21 cellular contexts compared by ENCODE assay signal in the genomic region with DNA sequence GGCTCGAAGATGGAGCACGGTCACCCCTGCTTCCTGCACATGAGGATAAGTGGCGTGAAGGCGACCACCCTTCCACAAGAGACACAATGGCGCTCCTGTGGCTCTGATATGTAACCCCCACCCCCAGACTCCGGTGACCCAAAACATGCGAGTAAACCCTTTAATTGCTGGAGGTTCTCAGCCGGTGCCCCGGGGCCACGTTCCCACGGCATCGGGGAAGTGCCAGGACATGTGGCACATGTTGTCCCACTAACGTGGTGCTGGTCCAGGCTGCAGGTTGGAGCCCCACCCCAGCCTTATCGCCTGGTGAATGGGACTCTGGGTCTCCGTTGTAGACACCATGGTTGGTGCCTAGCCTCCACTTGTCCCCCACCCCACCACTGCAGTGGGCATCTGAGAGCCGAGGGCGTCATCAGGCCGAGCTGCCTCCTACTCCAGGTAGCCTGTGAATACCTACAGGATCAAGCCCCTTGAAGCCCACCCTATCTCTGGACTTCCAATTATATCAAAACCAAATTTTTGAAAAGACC.
DNase-seq lines count a peak whose midpoint lies in the region; ATAC-seq, FAIRE-seq and TF ChIP-seq lines count a peak whose summit lies in the region.
"Had no signal": no experiment of that assay in that cellular context is flagged by ENCODE, and none has a peak within 500 bp of the region (broad histone marks: within the 10 kb centered on the region; RNA-seq: fewer than 3 reads in every experiment).

No MANE protein-coding gene starts in this region.

- 84% methylated on average over 18 of the region's 18 CpGs for WGBS in liver
- 96% methylated on average over 8 of the region's 18 CpGs for WGBS in HepG2 (ENCODE audit: low lambda C conversion rate)

- no peak overlapping the region for H3K4me2 ChIP-seq in HepG2 (ENCODE audit: low read depth, low read length)

- no peak for TF ChIP-seq RAD21 in liver (IDR thresholded peaks at IDR 0.05)
- TF ChIP-seq RAD21 in HepG2 (CRISPR knock-in tag; IDR thresholded peaks at IDR 0.05) = no peak

- TF ChIP-seq CTCF in liver (IDR thresholded peaks at IDR 0.05; ENCODE audit: low read depth, low read length, missing input control) (no peak), HepG2 (CRISPR knock-in tag; IDR thresholded peaks at IDR 0.05) (no peak), tibial artery (IDR thresholded peaks at IDR 0.05) (no peak)

- H2AFZ ChIP-seq in HepG2 (ENCODE audit: low read length) = no peak overlapping the region

- in situ Hi-C loops in HepG2 (cut with HindIII; ENCODE audit: extremely low pct_ligation_motif_present, low pct_unique_long_range_greater_than_20kb) = no loop called here

- H3K4me1 ChIP-seq in liver (ENCODE audit: control insufficient read depth in 4 of 4, insufficient read depth in 4 of 4, low read length in 3 of 4) (peaks cover 18 to 57% (median 40%) of the 10 kb centered on the region in 4 donors), HepG2 (ENCODE audit: insufficient read depth, low read length) (peaks cover 30% of the 10 kb centered on the region), mucosa of rectum (ENCODE audit: control insufficient read depth in 2 of 2, insufficient read depth in 2 of 2, low read length in 2 of 2) (peaks cover 10 to 20% of the 10 kb centered on the region in 2 donors), tibial artery (peaks cover 0 to 43% (median 36%) of the 10 kb centered on the region in 4 donors)

- no peak overlapping the region for H3K4me3 Mint-ChIP-seq in dendritic cell treated with granulocyte-macrophage colony-stimulating factor and Interleukin-4, amounts not matched to agents 40 ng/mL and 50 ng/mL, for 4 days
- H3K4me3 Mint-ChIP-seq: CD4-positive, alpha-beta memory T cell had no signal

- FAIRE-seq in HepG2 (lab: Jason Lieb, UNC) = no peak
- FAIRE-seq: G401.6, GM12892, GM19239, RCC 7860 had no signal

- H3K9me3 ChIP-seq in liver (ENCODE audit: control insufficient read depth in 4 of 4, low read length in 3 of 4) (no peaks in the 10 kb centered on the region), HepG2 (ENCODE audit: low read length) (no peaks in the 10 kb centered on the region), mucosa of rectum (ENCODE audit: control insufficient read depth in 2 of 2, low read length in 2 of 2) (no peaks in the 10 kb centered on the region), tibial artery (no peaks in the 10 kb centered on the region)

- H3K79me2 ChIP-seq in HepG2 (ENCODE audit: insufficient read depth, low read length) = no peaks in the 10 kb centered on the region

- H4K20me1 ChIP-seq in HepG2 (ENCODE audit: insufficient read depth, low read length) = no peaks in the 10 kb centered on the region

- H3K27ac ChIP-seq in liver (ENCODE audit: low read depth in 1 of 2, low read length in 2 of 2) (peak overlapping the region; percentile 80 to 94), HepG2 (ENCODE audit: extremely low read length, insufficient read depth, low read length) (no peak overlapping the region), mucosa of rectum (ENCODE audit: low read depth in 2 of 2, low read length in 2 of 2) (peak overlapping the region; percentile 43 to 66), tibial artery (peak overlapping the region; percentile 36 to 61)

- no TSS peak for BruUV-seq in HepG2 (replicated peaks; lab: Mats Ljungman, UMichigan)

- peaks cover 72% of the 10 kb centered on the region for H3K4me1 Mint-ChIP-seq in dendritic cell treated with granulocyte-macrophage colony-stimulating factor and Interleukin-4, amounts not matched to agents 40 ng/mL and 50 ng/mL, for 4 days (ENCODE audit: low read depth)

- TF ChIP-seq EP300 in HepG2 (IDR thresholded peaks at IDR 0.05; ENCODE audit: low read depth in 2 of 2, low read length in 2 of 2) (no peak), HepG2 (CRISPR knock-in tag; IDR thresholded peaks at IDR 0.05; ENCODE audit: borderline replicate concordance) (no peak)

- H3K27me3 ChIP-seq in liver (ENCODE audit: control insufficient read depth in 4 of 4, insufficient read depth in 4 of 4, low read length in 3 of 4) (no peaks in the 10 kb centered on the region), HepG2 (ENCODE audit: control insufficient read depth in 1 of 2, insufficient read depth in 2 of 2, low read length in 2 of 2) (0 out of 5 replicates have a peak, but pooled peaks cover 0 to 4% of the 10 kb centered on the region in 2 experiments), mucosa of rectum (ENCODE audit: control insufficient read depth in 2 of 2, insufficient read depth in 2 of 2, low read length in 2 of 2) (no peaks in the 10 kb centered on the region), tibial artery (no peaks in the 10 kb centered on the region)

- no peak overlapping the region for H3K4me3 ChIP-seq in liver (ENCODE audit: low read depth in 1 of 3, low read length in 3 of 3)
- H3K4me3 ChIP-seq in HepG2 (replicated peaks in 1 of 3; ENCODE audit: insufficient read depth in 1 of 3, low read depth in 2 of 3, low read length in 3 of 3) = no peak overlapping the region
- H3K4me3 ChIP-seq in mucosa of rectum (ENCODE audit: low read length in 2 of 2) = no peak overlapping the region
- H3K4me3 ChIP-seq in tibial artery = no peak overlapping the region
- H3K4me3 ChIP-seq: GM23248 had no signal

- ATAC-seq in HepG2 (no peak), HG02885 (IDR thresholded peaks at IDR 0.05; ENCODE audit: poor library complexity, unreplicated experiment) (no peak)

- H3K27ac Mint-ChIP-seq in dendritic cell treated with granulocyte-macrophage colony-stimulating factor and Interleukin-4, amounts not matched to agents 40 ng/mL and 50 ng/mL, for 4 days = peak overlapping the region; percentile 43
- H3K27ac Mint-ChIP-seq: CD4-positive, alpha-beta memory T cell had no signal

- intact Hi-C loops in HepG2 (cut with micrococcal nuclease; ENCODE audit: unreplicated experiment) = no loop called here
- intact Hi-C loops in dendritic cell treated with granulocyte-macrophage colony-stimulating factor and Interleukin-4, amounts not matched to agents 40 ng/mL and 50 ng/mL, for 4 days (cut with micrococcal nuclease) = loop anchor here (10.0 kb wide), 1 partner anchor 109 kb away; no protein-coding TSS in a partner anchor
- intact Hi-C loops in tibial artery (cut with DNase I; ENCODE audit: low total_unique reads) = no loop called here

- no peaks in the 10 kb centered on the region for H3K27me3 Mint-ChIP-seq in dendritic cell treated with granulocyte-macrophage colony-stimulating factor and Interleukin-4, amounts not matched to agents 40 ng/mL and 50 ng/mL, for 4 days
- H3K27me3 Mint-ChIP-seq: CD4-positive, alpha-beta memory T cell had no signal

- H3K9ac ChIP-seq in liver (ENCODE audit: low read depth in 1 of 2, low read length in 2 of 2) = peak overlapping the region in 1 of 2 donors; percentile 76
- no peak overlapping the region for H3K9ac ChIP-seq in HepG2 (ENCODE audit: insufficient read depth, low read depth, low read length)
- H3K9ac ChIP-seq in mucosa of rectum (ENCODE audit: low read depth in 1 of 2, low read length in 2 of 2) = peak overlapping the region in 1 of 2 donors; percentile 53

- no peaks in the 10 kb centered on the region for H3K9me3 Mint-ChIP-seq in dendritic cell treated with granulocyte-macrophage colony-stimulating factor and Interleukin-4, amounts not matched to agents 40 ng/mL and 50 ng/mL, for 4 days

- CTCF ChIA-PET in HepG2 (lab: Yijun Ruan, JAX; ENCODE audit: low intra/inter-chr PET ratio, low total read pairs) = no interaction called here

- POLR2A ChIA-PET in HepG2 (lab: Yijun Ruan, JAX) = no interaction called here

- no peak for DNase-seq in HepG2 (ENCODE audit: low spot score)
- DNase-seq in tibial artery = no peak
- no peak for DNase-seq in activated effector memory CD4-positive, alpha-beta T cell treated with anti-CD3 and anti-CD28 coated beads, Interleukin-2, amount 50 U/mL, for 16 hours
- no peak for DNase-seq in stimulated activated naive CD4-positive, alpha-beta T cell treated with Interleukin-2 at 50 U/mL for 16 hours (lab: John Stamatoyannopoulos, UW)
- DNase-seq: AML-193; CD4-positive, alpha-beta memory T cell; DMS79; GM23248; KG1; NCI-H1105; NCI-H187 treated with DMSO at 0.1 percent for 48 hours; NCI-H510A; NCI-H82 had no signal

- H3K36me3 Mint-ChIP-seq in dendritic cell treated with granulocyte-macrophage colony-stimulating factor and Interleukin-4, amounts not matched to agents 40 ng/mL and 50 ng/mL, for 4 days (ENCODE audit: low read depth) = peaks cover 32% of the 10 kb centered on the region

- H3K36me3 ChIP-seq in liver (ENCODE audit: control insufficient read depth in 4 of 4, insufficient read depth in 3 of 4, low read depth in 1 of 4, low read length in 3 of 4) = no peaks in the 10 kb centered on the region
- no peaks in the 10 kb centered on the region for H3K36me3 ChIP-seq in HepG2 (replicated peaks in 1 of 2; ENCODE audit: control insufficient read depth in 1 of 2, insufficient read depth in 2 of 2, low read length in 2 of 2)
- H3K36me3 ChIP-seq in mucosa of rectum (ENCODE audit: control insufficient read depth in 2 of 2, insufficient read depth in 2 of 2, low read length in 2 of 2) = no peaks in the 10 kb centered on the region
- no peaks in the 10 kb centered on the region for H3K36me3 ChIP-seq in tibial artery

- TF ChIP-seq POLR2A in HepG2 (IDR thresholded peaks at IDR 0.05; ENCODE audit: insufficient read depth in 1 of 2, low read depth in 2 of 2, low read length in 2 of 2) = no peak

TF ChIP-seq in liver, 16 proteins besides CTCF, POLR2A, EP300 and RAD21 (continues in another document):
- TF ChIP-seq JUND (IDR thresholded peaks at IDR 0.05) (no peak), NR2F2 (IDR thresholded peaks at IDR 0.05) (no peak), FOXA1 (IDR thresholded peaks at IDR 0.05) (no peak)

TF ChIP-seq in HepG2, 621 proteins besides CTCF, POLR2A, EP300 and RAD21:
- TF ChIP-seq YY1 (IDR thresholded peaks at IDR 0.05; ENCODE audit: insufficient read depth, insufficient replicate concordance, low read depth, low read length) (no peak), NONO (IDR thresholded peaks at IDR 0.05) (no peak), NONO (CRISPR knock-in tag; conservative IDR thresholded peaks at IDR 0.05) (no peak), NCOA2 (CRISPR knock-in tag; IDR thresholded peaks at IDR 0.05) (no peak)
